ENCODE assay signal across 15 cellular contexts in the genomic region with DNA sequence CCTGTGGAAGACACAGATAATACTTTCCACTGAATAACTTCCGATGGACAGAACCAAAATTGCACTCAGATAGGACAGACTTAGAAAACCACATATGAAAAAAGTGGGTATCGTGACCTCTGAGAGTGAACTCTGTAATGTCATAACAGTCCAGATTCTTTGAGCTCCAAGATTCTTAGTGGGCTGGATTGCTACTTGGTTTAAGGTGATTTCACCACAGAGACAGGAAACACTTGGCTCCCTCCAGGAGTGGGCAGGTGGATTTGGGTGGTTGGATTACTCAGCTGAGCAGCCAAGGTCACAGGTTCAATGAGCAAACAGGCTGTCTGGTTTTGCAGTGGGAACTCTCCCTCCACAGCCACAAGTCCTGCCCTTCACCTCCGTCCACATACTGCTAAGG.
DNase-seq lines count a peak whose midpoint lies in the region; ATAC-seq, FAIRE-seq and TF ChIP-seq lines count a peak whose summit lies in the region.
"Had no signal": no experiment of that assay in that cellular context is flagged by ENCODE, and none has a peak within 500 bp of the region (broad histone marks: within the 10 kb centered on the region; RNA-seq: fewer than 3 reads in every experiment).

No MANE protein-coding gene starts in this region.

- H3K9me2 ChIP-seq in SK-N-SH = no peaks in the 10 kb centered on the region

- no peak for TF ChIP-seq EP300 in SK-N-SH (IDR thresholded peaks at IDR 0.05; ENCODE audit: borderline replicate concordance in 1 of 2, low read depth in 1 of 2, low read length in 1 of 2)

- CTCF ChIA-PET in SK-N-SH (lab: Yijun Ruan, JAX) = interaction anchor here (0.6 to 17.8 kb wide), 7 partner anchors 8 to 124 kb away, joined by 3 to 228 read pairs (median 5); no protein-coding TSS in a partner anchor

- no peak overlapping the region for H3K4me3 Mint-ChIP-seq in activated T-helper 2 cell treated with anti-CD3 and anti-CD28 coated beads, Interferon-gamma antibody, Interleukin-2, Interleukin-4, amounts not matched to agents 10 μg/mL and 5 μg/mL and 100 μg/mL, durations not matched to agents 14 hours and 24 hours and 36 hours (ENCODE audit: low read depth)

- no peak for TF ChIP-seq POLR2A in gastrocnemius medialis (IDR thresholded peaks at IDR 0.05)
- TF ChIP-seq POLR2A in H54 (IDR thresholded peaks at IDR 0.05; ENCODE audit: low read depth, low read length) = no peak

- H3K27me3 ChIP-seq in SK-N-SH (ENCODE audit: insufficient read depth) = no peaks in the 10 kb centered on the region
- H3K27me3 ChIP-seq in gastrocnemius medialis = no peaks in the 10 kb centered on the region
- H3K27me3 ChIP-seq: suprapubic skin had no signal

- H3K27ac Mint-ChIP-seq in activated T-helper 2 cell treated with anti-CD3 and anti-CD28 coated beads, Interferon-gamma antibody, Interleukin-2, Interleukin-4, amounts not matched to agents 10 μg/mL and 5 μg/mL and 100 μg/mL, durations not matched to agents 14 hours and 24 hours and 36 hours = no peak overlapping the region

- peaks cover 2% of the 10 kb centered on the region for H3K9me3 Mint-ChIP-seq in activated T-helper 2 cell treated with anti-CD3 and anti-CD28 coated beads, Interferon-gamma antibody, Interleukin-2, Interleukin-4, amounts not matched to agents 10 μg/mL and 5 μg/mL and 100 μg/mL, durations not matched to agents 14 hours and 24 hours and 36 hours

- peaks cover 97% of the 10 kb centered on the region for H3K79me2 ChIP-seq in SK-N-SH (ENCODE audit: insufficient read depth)

- H3K4me3 ChIP-seq in SK-N-SH (ENCODE audit: low read depth in 2 of 2, low read length in 1 of 2) (no peak overlapping the region), gastrocnemius medialis (no peak overlapping the region)
- H3K4me3 ChIP-seq: PC-9, suprapubic skin had no signal

- H3K9me3 ChIP-seq in SK-N-SH (no peaks in the 10 kb centered on the region), gastrocnemius medialis (no peaks in the 10 kb centered on the region)
- H3K9me3 ChIP-seq: suprapubic skin had no signal

- H3K4me2 ChIP-seq in SK-N-SH = no peak overlapping the region
- H3K4me2 ChIP-seq: PC-9 had no signal

- H3K9ac ChIP-seq in SK-N-SH = no peak overlapping the region

- 86% methylated on average over 3 of the region's 3 CpGs for WGBS in SK-N-SH (ENCODE audit: low lambda C conversion rate)

- H3F3A ChIP-seq in SK-N-SH (replicated peaks; ENCODE audit: insufficient read depth) = peaks cover 40% of the 10 kb centered on the region

- no peak for TF ChIP-seq RAD21 in SK-N-SH (IDR thresholded peaks at IDR 0.05; ENCODE audit: low read length)

- no peak for FAIRE-seq in H54 (lab: Jason Lieb, UNC)

- TF ChIP-seq CTCF in SK-N-SH (IDR thresholded peaks at IDR 0.05) = no peak
- TF ChIP-seq CTCF in gastrocnemius medialis (IDR thresholded peaks at IDR 0.05 in 4 of 5, conservative IDR thresholded peaks at IDR 0.05 in 1 of 5) = no peak

- POLR2A ChIA-PET in SK-N-SH (lab: Yijun Ruan, JAX) = no interaction called here

- ATAC-seq in SK-N-SH treated with all-trans-retinoic acid at 6 μM for 48 hours = no peak
- peak; percentile 33 to 86 for ATAC-seq in gastrocnemius medialis
- ATAC-seq: left colon had no signal

- intact Hi-C loops in gastrocnemius medialis (cut with DNase I; ENCODE audit: low total_unique reads) = no loop called here
- intact Hi-C loops in activated T-helper 2 cell treated with anti-CD3 and anti-CD28 coated beads, Interferon-gamma antibody, Interleukin-2, Interleukin-4, amounts not matched to agents 10 μg/mL and 5 μg/mL and 100 μg/mL, durations not matched to agents 14 hours and 24 hours and 36 hours (cut with micrococcal nuclease) = no loop called here

- H3K4me1 Mint-ChIP-seq in activated T-helper 2 cell treated with anti-CD3 and anti-CD28 coated beads, Interferon-gamma antibody, Interleukin-2, Interleukin-4, amounts not matched to agents 10 μg/mL and 5 μg/mL and 100 μg/mL, durations not matched to agents 14 hours and 24 hours and 36 hours (ENCODE audit: low read depth) = peaks cover 18% of the 10 kb centered on the region

- H3K27ac ChIP-seq in SK-N-SH (ENCODE audit: low read depth in 2 of 2, low read length in 1 of 2) (peak overlapping the region; percentile 58 to 99; a peak in 3 of 4 replicates), gastrocnemius medialis (no peak overlapping the region)
- H3K27ac ChIP-seq: PC-9, suprapubic skin had no signal

- DNase-seq in SK-N-SH (no peak), amniotic epithelial cell (ENCODE audit: low read depth) (peak; percentile 96), iris pigment epithelial cell (ENCODE audit: low read depth) (peak; percentile 98), gastrocnemius medialis (peak in 1 of 2 donors; percentile 51), NCI-H2029 (lab: John Stamatoyannopoulos, UW) (no peak), H54 (ENCODE audit: insufficient read length, low spot score) (no peak)
- no peak for DNase-seq in activated T-helper 2 cell treated with anti-CD3 and anti-CD28 coated beads, Interferon-gamma antibody, Interleukin-2, Interleukin-4, amounts not matched to agents 10 μg/mL and 5 μg/mL and 100 μg/mL, durations not matched to agents 14 hours and 24 hours and 36 hours (ENCODE audit: low spot score)
- DNase-seq: 8988T; central memory CD4-positive, alpha-beta T cell; left colon; nucleus accumbens; PC-9; stimulated activated CD4-positive, alpha-beta T cell treated with anti-CD3 and anti-CD28 coated beads, Interleukin-4, amount 100 ng/mL, for 1 hour had no signal

- no peaks in the 10 kb centered on the region for H4K20me1 ChIP-seq in SK-N-SH (ENCODE audit: insufficient read depth)

- H2AFZ ChIP-seq in SK-N-SH (ENCODE audit: low read depth) = no peak overlapping the region
- H2AFZ ChIP-seq: PC-9 had no signal

- no peaks in the 10 kb centered on the region for H3K27me3 Mint-ChIP-seq in activated T-helper 2 cell treated with anti-CD3 and anti-CD28 coated beads, Interferon-gamma antibody, Interleukin-2, Interleukin-4, amounts not matched to agents 10 μg/mL and 5 μg/mL and 100 μg/mL, durations not matched to agents 14 hours and 24 hours and 36 hours (ENCODE audit: low read depth)

- in situ Hi-C loops in gastrocnemius medialis (cut with MboI; ENCODE audit: low sequenced_read_pairs in 4 of 4) = loop anchor here in 3 of 4 donors (25.0 kb wide), 3 partner anchors 174 to 624 kb away; a partner anchor contains a TSS

- H3K36me3 ChIP-seq in SK-N-SH (replicated peaks in 1 of 2; ENCODE audit: control insufficient read depth in 1 of 2, insufficient read depth in 2 of 2, low read length in 1 of 2) (peaks cover 83 to 95% of the 10 kb centered on the region in 2 experiments), gastrocnemius medialis (no peaks in the 10 kb centered on the region)

- H3K36me3 Mint-ChIP-seq in activated T-helper 2 cell treated with anti-CD3 and anti-CD28 coated beads, Interferon-gamma antibody, Interleukin-2, Interleukin-4, amounts not matched to agents 10 μg/mL and 5 μg/mL and 100 μg/mL, durations not matched to agents 14 hours and 24 hours and 36 hours (ENCODE audit: low read depth) = peaks cover 50% of the 10 kb centered on the region

- H3K4me1 ChIP-seq in SK-N-SH (ENCODE audit: control insufficient read depth in 1 of 2, insufficient read depth in 2 of 2, low read depth in 1 of 2, low read length in 1 of 2) = peaks cover 10 to 62% of the 10 kb centered on the region in 2 experiments
- peaks cover 4 to 6% of the 10 kb centered on the region in 2 donors for H3K4me1 ChIP-seq in gastrocnemius medialis
- H3K4me1 ChIP-seq: suprapubic skin had no signal

TF ChIP-seq in SK-N-SH, 30 proteins besides CTCF, POLR2A, EP300 and RAD21 (continues in another document):
- TF ChIP-seq FOXM1 (IDR thresholded peaks at IDR 0.05; ENCODE audit: low read depth) (no peak), NFIC (IDR thresholded peaks at IDR 0.05; ENCODE audit: borderline replicate concordance) (no peak), TCF12 (IDR thresholded peaks at IDR 0.05) (peak; percentile 9; the same call in 1 of the 2 replicates), FOXJ3 (CRISPR knock-in tag; IDR thresholded peaks at IDR 0.05) (no peak), MEF2A (IDR thresholded peaks at IDR 0.05; ENCODE audit: borderline replicate concordance, low read depth) (no peak)
- TF ChIP-seq, protein P1, sequence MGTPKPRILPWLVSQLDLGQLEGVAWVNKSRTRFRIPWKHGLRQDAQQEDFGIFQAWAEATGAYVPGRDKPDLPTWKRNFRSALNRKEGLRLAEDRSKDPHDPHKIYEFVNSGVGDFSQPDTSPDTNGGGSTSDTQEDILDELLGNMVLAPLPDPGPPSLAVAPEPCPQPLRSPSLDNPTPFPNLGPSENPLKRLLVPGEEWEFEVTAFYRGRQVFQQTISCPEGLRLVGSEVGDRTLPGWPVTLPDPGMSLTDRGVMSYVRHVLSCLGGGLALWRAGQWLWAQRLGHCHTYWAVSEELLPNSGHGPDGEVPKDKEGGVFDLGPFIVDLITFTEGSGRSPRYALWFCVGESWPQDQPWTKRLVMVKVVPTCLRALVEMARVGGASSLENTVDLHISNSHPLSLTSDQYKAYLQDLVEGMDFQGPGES (IDR thresholded peaks at IDR 0.05; ENCODE audit: low read depth, low read length) = no peak

TF ChIP-seq in SK-N-SH treated with all-trans-retinoic acid at 6 μM for 48 hours, 23 proteins besides CTCF, POLR2A, EP300 and RAD21 (continues in another document):
- TF ChIP-seq BACH2 (CRISPR knock-in tag; IDR thresholded peaks at IDR 0.05; ENCODE audit: borderline replicate concordance) (no peak), SNAI2 (CRISPR knock-in tag; IDR thresholded peaks at IDR 0.05) (no peak), ZNF565 (CRISPR knock-in tag; conservative IDR thresholded peaks at IDR 0.05; ENCODE audit: low read depth) (no peak), PPARA (CRISPR knock-in tag; IDR thresholded peaks at IDR 0.05; ENCODE audit: borderline replicate concordance) (no peak), CSDC2 (CRISPR knock-in tag; IDR thresholded peaks at IDR 0.05) (no peak)
- TF ChIP-seq, protein P2, sequence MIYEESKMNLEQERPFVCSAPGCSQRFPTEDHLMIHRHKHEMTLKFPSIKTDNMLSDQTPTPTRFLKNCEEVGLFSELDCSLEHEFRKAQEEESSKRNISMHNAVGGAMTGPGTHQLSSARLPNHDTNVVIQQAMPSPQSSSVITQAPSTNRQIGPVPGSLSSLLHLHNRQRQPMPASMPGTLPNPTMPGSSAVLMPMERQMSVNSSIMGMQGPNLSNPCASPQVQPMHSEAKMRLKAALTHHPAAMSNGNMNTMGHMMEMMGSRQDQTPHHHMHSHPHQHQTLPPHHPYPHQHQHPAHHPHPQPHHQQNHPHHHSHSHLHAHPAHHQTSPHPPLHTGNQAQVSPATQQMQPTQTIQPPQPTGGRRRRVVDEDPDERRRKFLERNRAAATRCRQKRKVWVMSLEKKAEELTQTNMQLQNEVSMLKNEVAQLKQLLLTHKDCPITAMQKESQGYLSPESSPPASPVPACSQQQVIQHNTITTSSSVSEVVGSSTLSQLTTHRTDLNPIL (CRISPR knock-in tag; IDR thresholded peaks at IDR 0.05; ENCODE audit: low read depth) = no peak

Comparison
In these comparisons a context has a peak if more than half of its experiments do, and no peak if none do; other contexts are left out.
1. DNase-seq: peak in amniotic epithelial cell (single experiment) and iris pigment epithelial cell (single experiment); none in SK-N-SH (single experiment), NCI-H2029 (single experiment), activated T-helper 2 cell treated with anti-CD3 and anti-CD28 coated beads, Interferon-gamma antibody, Interleukin-2, Interleukin-4, amounts not matched to agents 10 μg/mL and 5 μg/mL and 100 μg/mL, durations not matched to agents 14 hours and 24 hours and 36 hours (single experiment) and H54 (single experiment).
2. H3K27ac ChIP-seq: peak in SK-N-SH (2 of 2); none in gastrocnemius medialis (0 of 4).